9 cellular contexts compared by ENCODE assay signal in the genomic region with DNA sequence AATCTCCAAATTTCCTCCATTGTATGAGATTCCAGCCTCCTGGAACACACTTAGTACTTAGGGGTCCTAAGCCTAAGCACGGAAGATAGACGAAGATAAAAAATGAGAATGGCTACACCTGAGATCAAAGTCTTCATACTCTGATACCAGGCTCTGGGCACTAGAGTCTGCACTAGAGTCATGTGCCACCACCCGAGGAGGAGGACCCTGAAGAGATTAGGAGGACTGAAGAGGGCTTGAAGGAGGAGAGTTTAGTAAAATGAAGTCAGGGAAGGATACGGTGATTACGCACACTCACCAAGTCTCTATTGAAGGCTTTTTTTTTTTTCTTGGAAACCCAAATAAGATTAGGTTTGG. TPM values are rescaled to one million over a fixed set of nuclear protein-coding genes. Genes with fewer than 3 reads are reported as not detected.
DNase-seq lines count a peak whose midpoint lies in the region; ATAC-seq, FAIRE-seq and TF ChIP-seq lines count a peak whose summit lies in the region.
"Had no signal": no experiment of that assay in that cellular context is flagged by ENCODE, and none has a peak within 500 bp of the region (broad histone marks: within the 10 kb centered on the region; RNA-seq: fewer than 3 reads in every experiment).

No MANE protein-coding gene starts in this region.

- no peaks in the 10 kb centered on the region for H3K79me2 ChIP-seq in astrocyte (ENCODE audit: insufficient read depth, low read length)

- peaks cover 6 to 29% (median 16%) of the 10 kb centered on the region in 9 donors for H3K4me1 ChIP-seq in heart right ventricle
- H3K4me1 ChIP-seq in astrocyte (ENCODE audit: insufficient read depth, low read length), result peaks cover 9% of the 10 kb centered on the region
- peaks cover 6% of the 10 kb centered on the region for H3K4me1 ChIP-seq in mesodermal cell (ENCODE audit: control insufficient read depth, insufficient read depth, low read length, poor library complexity, severe bottlenecking)
- H3K4me1 ChIP-seq in uterus, result peaks cover 0 to 3% of the 10 kb centered on the region in 2 donors

- peaks cover 2% of the 10 kb centered on the region for H3K4me1 Mint-ChIP-seq in astrocyte (ENCODE audit: low read depth, unreplicated experiment)

- H3K36me3 Mint-ChIP-seq in astrocyte (ENCODE audit: low read depth, unreplicated experiment), result peaks cover under 1% of the 10 kb centered on the region

- WGBS in heart right ventricle, 2 donors, result 59% methylated on average over 5 of the region's 5 CpGs
- WGBS in mesodermal cell (ENCODE audit: insufficient coverage in 2 of 2), 2 experiments, result 77 to 100% methylated on average over 4 to 5 of the region's 5 CpGs

- DNase-seq in heart right ventricle (no peak), left ventricle myocardium superior (no peak), astrocyte (ENCODE audit: low read depth) (no peak), uterus (no peak), HTR-8/SVneo (ENCODE audit: insufficient read length, low spot score) (no peak)

- TF ChIP-seq CTCF in heart right ventricle (IDR thresholded peaks at IDR 0.05) (no peak), astrocyte (IDR thresholded peaks at IDR 0.05; ENCODE audit: insufficient read depth, low read depth, low read length) (no peak), uterus (IDR thresholded peaks at IDR 0.05) (no peak)

- no peaks in the 10 kb centered on the region for H4K20me1 ChIP-seq in astrocyte (ENCODE audit: insufficient read depth, low read length)

- H3K27ac ChIP-seq in heart right ventricle, result peak overlapping the region; percentile 79 to 98 (median 90)
- peak overlapping the region; percentile 92 for H3K27ac ChIP-seq in astrocyte (ENCODE audit: low read depth, low read length)
- H3K27ac ChIP-seq in mesodermal cell (ENCODE audit: low read depth, low read length, severe bottlenecking), result peak overlapping the region; percentile 98
- H3K27ac ChIP-seq in uterus, result peak overlapping the region; percentile 86 to 95

- H3K36me3 ChIP-seq in heart right ventricle (peaks cover 0 to 20% (median 0%) of the 10 kb centered on the region in 9 donors), astrocyte (ENCODE audit: insufficient read depth, low read length) (no peaks in the 10 kb centered on the region), mesodermal cell (ENCODE audit: control insufficient read depth, insufficient read depth, low read length) (peaks cover 15% of the 10 kb centered on the region), uterus (no peaks in the 10 kb centered on the region)

- H3K9me3 ChIP-seq in heart right ventricle, result no peaks in the 10 kb centered on the region
- H3K9me3 ChIP-seq in astrocyte (ENCODE audit: insufficient read depth, low read depth, low read length), result no peaks in the 10 kb centered on the region
- H3K9me3 ChIP-seq in mesodermal cell (ENCODE audit: control insufficient read depth, low read length), result no peaks in the 10 kb centered on the region
- H3K9me3 ChIP-seq in uterus, result no peaks in the 10 kb centered on the region

- ATAC-seq in heart right ventricle, result no peak
- ATAC-seq in left ventricle myocardium superior, result no peak
- ATAC-seq in HG03108 (IDR thresholded peaks at IDR 0.05; ENCODE audit: unreplicated experiment), result no peak
- no peak for ATAC-seq in HG03565 (IDR thresholded peaks at IDR 0.05; ENCODE audit: unreplicated experiment)

- peak overlapping the region; percentile 100 for H3K27ac Mint-ChIP-seq in astrocyte (ENCODE audit: unreplicated experiment)

- TF ChIP-seq POLR2A in uterus (IDR thresholded peaks at IDR 0.05), result no peak

- no peaks in the 10 kb centered on the region for H3K9me3 Mint-ChIP-seq in astrocyte (ENCODE audit: unreplicated experiment)

- H3K27me3 ChIP-seq in heart right ventricle (no peaks in the 10 kb centered on the region), astrocyte (ENCODE audit: insufficient read depth, low read length) (no peaks in the 10 kb centered on the region), uterus (no peaks in the 10 kb centered on the region)

- H2AFZ ChIP-seq in astrocyte (ENCODE audit: low read depth, low read length), result peak overlapping the region; percentile 82

- intact Hi-C loops in heart right ventricle (cut with DNase I), result no loop called here
- intact Hi-C loops in left ventricle myocardium superior (cut with micrococcal nuclease), result no loop called here
- intact Hi-C loops in uterus (cut with DNase I; ENCODE audit: low total_unique reads), result no loop called here

- peak overlapping the region; percentile 97 for H3K4me3 Mint-ChIP-seq in astrocyte (ENCODE audit: unreplicated experiment)

- H3K27me3 Mint-ChIP-seq in astrocyte (ENCODE audit: low read depth, unreplicated experiment), result no peaks in the 10 kb centered on the region

- H3K4me3 ChIP-seq in heart right ventricle, result peak overlapping the region in 9 of 10 donors; percentile 36 to 59 (median 52)
- peak overlapping the region; percentile 65 for H3K4me3 ChIP-seq in astrocyte (ENCODE audit: insufficient read depth, low read depth, low read length)
- peak overlapping the region; percentile 52 for H3K4me3 ChIP-seq in mesodermal cell (ENCODE audit: extremely low read depth, insufficient read depth, low read length, poor library complexity, severe bottlenecking)
- H3K4me3 ChIP-seq in uterus, result peak overlapping the region; percentile 35 to 37

- H3K4me2 ChIP-seq in astrocyte (ENCODE audit: low read length), result peak overlapping the region; percentile 90

- FAIRE-seq in astrocyte (lab: Jason Lieb, UNC), result no peak
- FAIRE-seq in HTR-8/SVneo (lab: Jason Lieb, UNC), result no peak

- H3K9ac ChIP-seq in astrocyte (ENCODE audit: low read length), result peak overlapping the region; percentile 83

RNA-seq across cellular contexts. Expression of a gene that starts 0.6 kb away (rescaled TPM):
- total RNA-seq in heart right ventricle (10 to 100 TPM; 11.8 to 24.8 (median 16.5) TPM), left ventricle myocardium superior (17.3 TPM), astrocyte (4.5 and 5.2 TPM in 2 replicates), uterus (1 to 10 TPM in 2 of 4 donors, not detected in 2; 2.4 to 3.4 TPM)
- 10 to 100 TPM; 14.8 to 37.5 TPM for polyA plus RNA-seq in heart right ventricle
- polyA plus RNA-seq in mesodermal cell (2013, experiment 1 of 2), result 6.7 TPM
- 6.7 TPM for polyA plus RNA-seq in mesodermal cell (2013, experiment 2 of 2)

RNA-seq across cellular contexts. Expression of a gene that starts 9.6 kb away (rescaled TPM):
- total RNA-seq in heart right ventricle (10 to 100 TPM; 26.3 to 64.8 (median 37.3) TPM), left ventricle myocardium superior (56.5 TPM), astrocyte (0.59 and 0.60 TPM in 2 replicates), uterus (1 to 10 TPM in 3 of 4 donors, not detected in 1; 1.5 to 8.3 (median 1.7) TPM)
- polyA plus RNA-seq in heart right ventricle, result 10 to 100 TPM; 12.2 to 28.5 TPM
- 1.1 TPM for polyA plus RNA-seq in mesodermal cell (2013, experiment 1 of 2)
- polyA plus RNA-seq in mesodermal cell (2013, experiment 2 of 2), result 0.91 TPM

RNA-seq across cellular contexts. Expression of a gene that starts 14.7 kb away (rescaled TPM):
- total RNA-seq in heart right ventricle (1 to 10 TPM in 3 of 10 donors, under 1 TPM in 7; 0.28 to 6.6 (median 0.65) TPM), left ventricle myocardium superior (1.6 TPM), astrocyte (0.22 TPM in 1 of 2 replicates, not detected in the other), uterus (1 to 10 TPM in 2 of 4 donors, not detected in 2; 1.3 to 5.6 TPM)
- 1 to 10 TPM in 1 of 2 donors, under 1 TPM in 1; 0.67 to 1.5 TPM for polyA plus RNA-seq in heart right ventricle
- not detected for polyA plus RNA-seq in mesodermal cell (2013, experiment 1 of 2)
- not detected for polyA plus RNA-seq in mesodermal cell (2013, experiment 2 of 2)
- total RNA-seq: renal cortical epithelial cell had no signal

RNA-seq across cellular contexts. Expression of a gene that starts 21.4 kb away (rescaled TPM):
- total RNA-seq in heart right ventricle, result under 1 TPM in 1 of 10 donors, not detected in 9; 0.19 TPM
- not detected for polyA plus RNA-seq in heart right ventricle
- not detected for total RNA-seq in left ventricle myocardium superior
- total RNA-seq in astrocyte, result not detected in 2 replicates
- polyA plus RNA-seq in mesodermal cell (2013, experiment 1 of 2), result not detected
- not detected for polyA plus RNA-seq in mesodermal cell (2013, experiment 2 of 2)
- total RNA-seq in uterus, result 1 to 10 TPM in 2 of 4 donors, under 1 TPM in 1, not detected in 1; 0.30 to 5.5 (median 1.0) TPM

RNA-seq across cellular contexts. Expression of a gene that starts 34.9 kb away (rescaled TPM):
- total RNA-seq in heart right ventricle (10 to 100 TPM in 9 of 10 donors, 1 to 10 TPM in 1; 9.5 to 21.1 (median 14.1) TPM), left ventricle myocardium superior (10.5 TPM), astrocyte (18.8 and 21.4 TPM in 2 replicates), uterus (10 to 100 TPM in 2 of 4 donors, 1 to 10 TPM in 2; 3.1 to 21.6 (median 12.6) TPM)
- 10 to 100 TPM in 1 of 2 donors, 1 to 10 TPM in 1; 3.4 to 12.7 TPM for polyA plus RNA-seq in heart right ventricle
- polyA plus RNA-seq in mesodermal cell (2013, experiment 1 of 2), result 34.9 TPM
- 45.0 TPM for polyA plus RNA-seq in mesodermal cell (2013, experiment 2 of 2)
